ENCODE assay signal across 30 cellular contexts in genomic region chr12:93308281-93308680, GRCh38.
"Had no signal": no experiment of that assay in that cellular context is flagged by ENCODE, and none has a peak within 500 bp of the region (broad histone marks: within the 10 kb centered on the region; RNA-seq: fewer than 3 reads in every experiment).

No MANE protein-coding gene starts in this region.

- H3K27ac Mint-ChIP-seq: natural killer cell; nephron; neural progenitor cell; progenitor cell of endocrine pancreas; stimulated activated memory B cell treated with anti-CD40 and anti-IgM and Interleukin-4, amounts not matched to agents 10 μg/mL and 1 μg/mL and 100 μg/mL, for 72 hours; stimulated activated naive CD8-positive, alpha-beta T cell treated with anti-CD3 and anti-CD28 coated beads, Interleukin-15, Interleukin-2, amounts not matched to agents 100 ng/mL and 50 ng/mL, for 24 hours had no signal

- H3K4me2 ChIP-seq: neural progenitor cell, smooth muscle cell had no signal

- ATAC-seq: natural killer cell; psoas muscle; right cardiac atrium; sciatic nerve; stimulated activated memory B cell treated with anti-CD40 and anti-IgM and Interleukin-4, amounts not matched to agents 10 μg/mL and 1 μg/mL and 100 μg/mL, for 72 hours had no signal

- H3K36me3 Mint-ChIP-seq: natural killer cell, neural progenitor cell had no signal

- H3K27me3 Mint-ChIP-seq: stimulated activated memory B cell treated with anti-CD40 and anti-IgM and Interleukin-4, amounts not matched to agents 10 μg/mL and 1 μg/mL and 100 μg/mL, for 72 hours; stimulated activated naive CD8-positive, alpha-beta T cell treated with anti-CD3 and anti-CD28 coated beads, Interleukin-15, Interleukin-2, amounts not matched to agents 100 ng/mL and 50 ng/mL, for 24 hours had no signal

- H3K4me1 ChIP-seq: neural progenitor cell, parathyroid adenoma, stomach, tibial nerve, upper lobe of left lung, vagina had no signal

- H3K4me3 Mint-ChIP-seq: natural killer cell; nephron; neural progenitor cell; stimulated activated memory B cell treated with anti-CD40 and anti-IgM and Interleukin-4, amounts not matched to agents 10 μg/mL and 1 μg/mL and 100 μg/mL, for 72 hours; stimulated activated naive CD8-positive, alpha-beta T cell treated with anti-CD3 and anti-CD28 coated beads, Interleukin-15, Interleukin-2, amounts not matched to agents 100 ng/mL and 50 ng/mL, for 24 hours had no signal

- H3K9me3 ChIP-seq: ovary, psoas muscle, thyroid gland, upper lobe of left lung, vagina had no signal

- FAIRE-seq: urothelium cell line had no signal

- H3K9me3 Mint-ChIP-seq: natural killer cell had no signal

- H3K27me3 ChIP-seq: neural progenitor cell, ovary, stomach, thyroid gland, tibial nerve, upper lobe of left lung, vagina had no signal

- H3K4me1 Mint-ChIP-seq: natural killer cell; nephron; neural progenitor cell; stimulated activated memory B cell treated with anti-CD40 and anti-IgM and Interleukin-4, amounts not matched to agents 10 μg/mL and 1 μg/mL and 100 μg/mL, for 72 hours had no signal

- H3K9ac ChIP-seq: neural progenitor cell, parathyroid adenoma had no signal

- H3K36me3 ChIP-seq: neural progenitor cell, ovary, spleen, stomach, thoracic aorta, thyroid gland, tibial nerve, upper lobe of left lung, vagina had no signal

- H3K4me3 ChIP-seq: neural progenitor cell, ovary, psoas muscle, skin epidermis, smooth muscle cell, spleen, stomach, thoracic aorta, thyroid gland, tibial nerve, upper lobe of left lung, vagina had no signal

- H3K27ac ChIP-seq: neural progenitor cell, ovary, parathyroid adenoma, psoas muscle, skin epidermis, spleen, stomach, thoracic aorta, thyroid gland, tibial nerve, upper lobe of left lung, vagina had no signal

- DNase-seq: natural killer cell; occipital lobe; ovary; posterior cingulate gyrus; psoas muscle; right cardiac atrium; spleen; stimulated activated CD4-positive, alpha-beta T cell treated with anti-CD3 and anti-CD28 coated beads, Interleukin-12 subunit alpha, Interleukin-12 subunit beta, amount 100 ng/mL, for 4 hours; stimulated activated CD4-positive, alpha-beta T cell treated with anti-CD3 and anti-CD28 coated beads, Interleukin-1b, Interleukin-23, amount 100 ng/mL, for 48 hours; stimulated activated CD4-positive, alpha-beta T cell treated with anti-CD3 and anti-CD28 coated beads, Interleukin-4, amount 100 ng/mL, for 1 hour; stimulated activated CD4-positive, alpha-beta T cell treated with anti-CD3 and anti-CD28 coated beads, Interleukin-4, amount 100 ng/mL, for 4 hours; stimulated activated CD8-positive, alpha-beta memory T cell treated with anti-CD3 and anti-CD28 coated beads, Interleukin-4, amount 100 ng/mL, for 48 hours; stimulated activated naive CD4-positive, alpha-beta T cell treated with Interleukin-2 at 50 U/mL for 16 hours; stomach; thyroid gland; trophoblast cell; upper lobe of left lung had no signal

- H2AFZ ChIP-seq: neural progenitor cell, parathyroid adenoma had no signal

- H3K79me2 ChIP-seq: parathyroid adenoma had no signal
